In the genomic region with DNA sequence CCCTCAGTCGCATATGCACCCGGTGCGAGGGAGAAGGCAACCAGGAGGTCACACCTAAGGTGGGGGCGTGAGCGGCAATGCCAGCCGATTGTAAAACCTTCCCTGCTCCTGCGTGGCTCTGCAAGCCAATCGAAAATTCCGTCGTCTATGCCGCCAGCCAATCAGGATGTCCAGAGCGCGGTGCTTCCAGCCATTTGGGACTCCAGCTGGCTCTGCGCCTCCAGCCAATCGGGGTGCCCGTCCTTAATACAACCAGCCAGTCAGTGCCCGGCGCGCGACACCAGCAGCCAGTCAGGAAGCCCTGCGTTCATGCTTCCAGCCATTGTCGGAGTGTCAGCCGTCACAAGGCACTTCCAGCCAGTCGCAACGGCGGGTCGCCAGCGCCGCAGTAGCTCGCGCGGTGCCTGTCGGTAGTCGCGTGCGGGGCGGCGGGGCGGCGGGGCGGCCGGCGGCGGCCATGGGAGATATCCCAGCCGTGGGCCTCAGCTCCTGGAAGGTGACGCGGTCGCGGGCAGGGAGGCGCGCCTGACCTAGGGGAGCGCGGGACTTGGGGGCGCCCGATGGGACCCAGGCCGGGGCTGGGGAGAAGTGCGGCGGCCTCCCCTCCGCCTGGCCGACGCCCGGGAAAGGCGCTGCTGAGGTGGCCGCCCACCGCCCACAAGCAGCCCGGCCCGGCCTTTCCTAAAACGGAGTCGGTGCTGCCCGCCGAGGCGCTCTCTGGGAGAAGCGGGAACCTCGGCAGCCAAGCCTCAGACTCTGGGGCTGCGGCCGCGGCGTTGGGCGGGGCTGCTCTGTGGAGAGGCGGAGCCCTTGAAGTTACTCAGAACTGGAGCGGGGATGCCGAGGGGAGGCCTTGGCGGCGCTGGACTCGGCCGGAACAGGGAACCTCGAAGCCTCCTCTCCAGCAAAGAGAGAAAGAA, we compare ENCODE assay signal across 8 cellular contexts. TPM values are rescaled to one million over a fixed set of nuclear protein-coding genes. Genes with fewer than 3 reads are reported as not detected.
DNase-seq lines count a peak whose midpoint lies in the region; ATAC-seq, FAIRE-seq and TF ChIP-seq lines count a peak whose summit lies in the region.

Gene AKR1E2, plus strand, starts transcription at position 340 of the 920 bp plus-strand sequence. Its CDS starts 118 bp downstream, at position 458.

- no peak for FAIRE-seq in GM19239 (lab: Jason Lieb, UNC)

- no peaks in the 10 kb centered on the region for H3K27me3 Mint-ChIP-seq in activated T-cell treated with anti-CD3 and anti-CD28 coated beads, Interleukin-2, amount 50 U/mL, for 72 hours (ENCODE audit: low read depth)

- H3K4me3 ChIP-seq in AG09309 (ENCODE audit: control insufficient read depth, low read depth, low read length): peak within 1 kb of the TSS; percentile 60
- peak within 1 kb of the TSS; percentile 55 for H3K4me3 ChIP-seq in epithelial cell of proximal tubule (ENCODE audit: low read depth, low read length)

- DNase-seq in AG09309 (ENCODE audit: low read depth) (peak; percentile 87), HCEC 1CT (peak; percentile 84), NOMO-1 treated with DMSO at 0.1 percent for 48 hours (lab: John Stamatoyannopoulos, UW; ENCODE audit: unreplicated experiment) (peak; percentile 80), epithelial cell of proximal tubule (ENCODE audit: low read depth) (no peak), middle frontal gyrus (ENCODE audit: extremely low spot score, low spot score) (peak; percentile 58), GM19239 (ENCODE audit: insufficient read length, low spot score) (no peak)
- DNase-seq in activated T-cell treated with anti-CD3 and anti-CD28 coated beads, Interleukin-2, amount 50 U/mL, for 72 hours: peak; percentile 76 to 88
- DNase-seq in stimulated activated CD8-positive, alpha-beta memory T cell treated with anti-CD3 and anti-CD28 coated beads, Interleukin-15, amount 100 ng/mL, for 1 hour (ENCODE audit: low read depth): peak; percentile 46

- peaks cover 2 to 3% of the 10 kb centered on the region in 2 donors for H3K36me3 Mint-ChIP-seq in activated T-cell treated with anti-CD3 and anti-CD28 coated beads, Interleukin-2, amount 50 U/mL, for 72 hours (ENCODE audit: insufficient read depth in 2 of 2)

- H3K4me3 Mint-ChIP-seq in activated T-cell treated with anti-CD3 and anti-CD28 coated beads, Interleukin-2, amount 50 U/mL, for 72 hours: peak within 1 kb of the TSS; percentile 83 to 86

- H3K4me1 Mint-ChIP-seq in activated T-cell treated with anti-CD3 and anti-CD28 coated beads, Interleukin-2, amount 50 U/mL, for 72 hours (ENCODE audit: low read depth): peaks cover 19% of the 10 kb centered on the region

- peak; percentile 91 to 93 for ATAC-seq in activated T-cell treated with anti-CD3 and anti-CD28 coated beads, Interleukin-2, amount 50 U/mL, for 72 hours (replicated peaks in 1 of 2)

- H3K27ac Mint-ChIP-seq in activated T-cell treated with anti-CD3 and anti-CD28 coated beads, Interleukin-2, amount 50 U/mL, for 72 hours: no peak within 1 kb of the TSS

- TF ChIP-seq CTCF in AG09309 (IDR thresholded peaks at IDR 0.05; ENCODE audit: control insufficient read depth, insufficient read depth, low read depth, low read length, missing control alignments) (no peak), epithelial cell of proximal tubule (conservative IDR thresholded peaks at IDR 0.05; ENCODE audit: low read depth, low read length) (no peak)

- H3K9me3 Mint-ChIP-seq in activated T-cell treated with anti-CD3 and anti-CD28 coated beads, Interleukin-2, amount 50 U/mL, for 72 hours: no peaks in the 10 kb centered on the region

RNA-seq across cellular contexts. Expression of gene AKR1E2, which starts in this region (rescaled TPM):
- total RNA-seq in activated T-cell treated with anti-CD3 and anti-CD28 coated beads, Interleukin-2, amount 50 U/mL, for 72 hours: 1 to 10 TPM; 1.7 to 10.0 TPM
- total RNA-seq in epithelial cell of proximal tubule: 2.0 and 2.2 TPM in 2 replicates

Comparison
In these comparisons a context has a peak if more than half of its experiments do, and no peak if none do; other contexts are left out.
1. DNase-seq: peak in AG09309 (single experiment), HCEC 1CT (single experiment), NOMO-1 treated with DMSO at 0.1 percent for 48 hours (single experiment), activated T-cell treated with anti-CD3 and anti-CD28 coated beads, Interleukin-2, amount 50 U/mL, for 72 hours (2 of 2), middle frontal gyrus (single experiment) and stimulated activated CD8-positive, alpha-beta memory T cell treated with anti-CD3 and anti-CD28 coated beads, Interleukin-15, amount 100 ng/mL, for 1 hour (single experiment); none in epithelial cell of proximal tubule (single experiment) and GM19239 (single experiment).